Comparison of ENCODE assay signal across 17 cellular contexts in the genomic region with DNA sequence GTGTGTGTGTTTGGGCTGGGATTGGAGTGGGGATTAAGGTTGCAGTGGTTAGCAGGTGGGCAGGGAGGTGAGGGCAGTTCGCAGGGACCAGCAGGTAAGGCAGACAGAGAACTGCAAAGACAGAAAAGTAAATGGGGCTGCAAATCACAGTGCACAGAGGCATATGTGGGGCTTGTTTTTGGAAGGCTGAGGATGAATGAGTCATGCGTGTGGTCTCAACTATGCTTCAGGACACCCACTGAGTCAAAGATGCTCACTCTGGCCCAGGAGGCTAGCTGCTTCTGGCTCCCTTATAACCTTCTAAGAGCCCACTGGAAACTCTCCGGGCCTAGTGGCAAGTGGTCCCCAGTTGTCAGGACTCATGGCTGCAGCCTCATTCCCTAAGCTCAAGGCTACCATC.
"Had no signal": no experiment of that assay in that cellular context is flagged by ENCODE, and none has a peak within 500 bp of the region (broad histone marks: within the 10 kb centered on the region; RNA-seq: fewer than 3 reads in every experiment).

No MANE protein-coding gene starts in this region.

- ATAC-seq: HepG2, T-helper 17 cell had no signal

- DNase-seq: IMR-90, Karpas-422, KG1, NCI-H1092 treated with DMSO at 0.1 percent for 48 hours, NCI-H1436, NCI-H187, NCI-H2029 treated with DMSO at 0.1 percent for 48 hours, NCI-H2107, NCI-H2227 treated with DMSO at 0.1 percent for 48 hours, NCI-H524, NCI-H526 treated with DMSO at 0.1 percent for 48 hours, NCI-H748 treated with DMSO at 0.1 percent for 48 hours, SHP77, SK-N-SH, T-helper 1 cell, T-helper 17 cell had no signal
